In the genomic region with DNA sequence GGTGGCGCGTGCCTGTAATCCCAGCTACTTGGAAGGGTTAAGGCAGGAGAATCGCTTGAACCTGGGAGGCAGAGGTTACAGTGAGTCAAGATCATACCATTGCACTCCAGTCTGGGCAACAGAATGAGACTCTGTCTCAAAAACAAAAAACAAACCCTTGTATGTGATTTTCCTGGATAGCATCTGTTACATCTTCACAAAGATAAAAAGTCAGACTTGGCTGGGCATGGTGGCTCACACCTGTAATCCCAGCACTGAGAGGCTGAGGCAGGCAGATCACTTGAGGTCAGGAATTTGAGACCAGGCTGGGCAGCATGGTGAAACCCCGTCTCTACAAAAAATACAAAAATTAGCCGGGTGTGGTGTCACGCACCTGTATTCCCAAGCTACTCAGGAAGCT, we compare ENCODE assay signal across 8 cellular contexts. TPM values are rescaled to one million over a fixed set of nuclear protein-coding genes. Genes with fewer than 3 reads are reported as not detected.
DNase-seq lines count a peak whose midpoint lies in the region; ATAC-seq and TF ChIP-seq lines count a peak whose summit lies in the region.
"Not testable (repeated sequence)": the region's sequence is repeated elsewhere in the genome, so short reads cannot be mapped to it uniquely, and the experiment has no call there.
"Had no signal": no experiment of that assay in that cellular context is flagged by ENCODE, and none has a peak within 500 bp of the region (broad histone marks: within the 10 kb centered on the region; RNA-seq: fewer than 3 reads in every experiment).

No MANE protein-coding gene starts in this region.

- intact Hi-C loops in activated T-helper 1 cell treated with anti-CD3 and anti-CD28 coated beads, Interleukin-12 subunit alpha, Interleukin-12 subunit beta, Interleukin-2, Interleukin-4 antibody, amounts not matched to agents 30 ng/mL and 10 ng/mL and 1 ng/mL, durations not matched to agents 14 hours and 24 hours and 36 hours (cut with micrococcal nuclease): loop anchor here (5.0 to 10.0 kb wide), 5 partner anchors 383 to 1637 kb away; partner anchors contain the start of genes ANGPTL6, CDC37, CDKN2D and DNM2

- not testable (repeated sequence) for H2AFZ ChIP-seq in GM23338

- TF ChIP-seq CTCF in GM23338 (conservative IDR thresholded peaks at IDR 0.05; ENCODE audit: low read depth in 2 of 2); choroid plexus epithelial cell (conservative IDR thresholded peaks at IDR 0.05; ENCODE audit: low read depth, low read length); mesothelial cell of epicardium (IDR thresholded peaks at IDR 0.05; ENCODE audit: unreplicated experiment): not testable (repeated sequence)

- not testable (repeated sequence) for H3K4me3 ChIP-seq in GM23338; choroid plexus epithelial cell (ENCODE audit: low read depth, low read length)

- peaks cover 98% of the 10 kb centered on the region for H3K36me3 ChIP-seq in GM23338 (ENCODE audit: insufficient read depth)

- peaks cover 71% of the 10 kb centered on the region for H3F3A ChIP-seq in GM23338 (replicated peaks; ENCODE audit: low read depth)

- not testable (repeated sequence) for H3K9me2 ChIP-seq in GM23338 (ENCODE audit: insufficient read depth)

- not testable (repeated sequence) for H3K27me3 Mint-ChIP-seq in GM23338 (ENCODE audit: insufficient read depth, low read depth, poor library complexity); T-helper 1 cell treated with Interleukin-12 subunit alpha and Interleukin-12 subunit beta and Interleukin-4 antibody, amounts not matched to agents 30 μg/mL and 1 μg/mL, for 36 hours (ENCODE audit: low read depth); activated T-helper 1 cell treated with anti-CD3 and anti-CD28 coated beads, Interleukin-12 subunit alpha, Interleukin-12 subunit beta, Interleukin-2, Interleukin-4 antibody, amounts not matched to agents 30 ng/mL and 10 ng/mL and 1 ng/mL, durations not matched to agents 14 hours and 24 hours and 36 hours (ENCODE audit: insufficient read depth); immature natural killer cell (ENCODE audit: low read depth in 3 of 3); mesothelial cell of epicardium (ENCODE audit: low read depth); stimulated activated naive CD8-positive, alpha-beta T cell treated with anti-CD3 and anti-CD28 coated beads, Interleukin-15, Interleukin-2, amounts not matched to agents 100 ng/mL and 50 ng/mL, for 24 hours

- peaks cover 19% of the 10 kb centered on the region for H3K4me1 Mint-ChIP-seq in GM23338
- peaks cover 46% of the 10 kb centered on the region for H3K4me1 Mint-ChIP-seq in T-helper 1 cell treated with Interleukin-12 subunit alpha and Interleukin-12 subunit beta and Interleukin-4 antibody, amounts not matched to agents 30 μg/mL and 1 μg/mL, for 36 hours (ENCODE audit: low read depth)
- peaks cover 53% of the 10 kb centered on the region for H3K4me1 Mint-ChIP-seq in activated T-helper 1 cell treated with anti-CD3 and anti-CD28 coated beads, Interleukin-12 subunit alpha, Interleukin-12 subunit beta, Interleukin-2, Interleukin-4 antibody, amounts not matched to agents 30 ng/mL and 10 ng/mL and 1 ng/mL, durations not matched to agents 14 hours and 24 hours and 36 hours (ENCODE audit: low read depth)
- H3K4me1 Mint-ChIP-seq in immature natural killer cell: peaks cover 59 to 62% of the 10 kb centered on the region in 2 donors
- not testable (repeated sequence) for H3K4me1 Mint-ChIP-seq in mesothelial cell of epicardium
- H3K4me1 Mint-ChIP-seq in stimulated activated naive CD8-positive, alpha-beta T cell treated with anti-CD3 and anti-CD28 coated beads, Interleukin-15, Interleukin-2, amounts not matched to agents 100 ng/mL and 50 ng/mL, for 24 hours (ENCODE audit: low read depth): peaks cover 53% of the 10 kb centered on the region

- not testable (repeated sequence) for H3K27ac Mint-ChIP-seq in GM23338
- H3K27ac Mint-ChIP-seq in T-helper 1 cell treated with Interleukin-12 subunit alpha and Interleukin-12 subunit beta and Interleukin-4 antibody, amounts not matched to agents 30 μg/mL and 1 μg/mL, for 36 hours: peak overlapping the region; percentile 52
- peak overlapping the region; percentile 52 for H3K27ac Mint-ChIP-seq in activated T-helper 1 cell treated with anti-CD3 and anti-CD28 coated beads, Interleukin-12 subunit alpha, Interleukin-12 subunit beta, Interleukin-2, Interleukin-4 antibody, amounts not matched to agents 30 ng/mL and 10 ng/mL and 1 ng/mL, durations not matched to agents 14 hours and 24 hours and 36 hours
- peak overlapping the region; percentile 77 to 98 (median 96) for H3K27ac Mint-ChIP-seq in immature natural killer cell
- peak overlapping the region; percentile 25 for H3K27ac Mint-ChIP-seq in mesothelial cell of epicardium
- peak overlapping the region; percentile 31 for H3K27ac Mint-ChIP-seq in stimulated activated naive CD8-positive, alpha-beta T cell treated with anti-CD3 and anti-CD28 coated beads, Interleukin-15, Interleukin-2, amounts not matched to agents 100 ng/mL and 50 ng/mL, for 24 hours

- not testable (repeated sequence) for DNase-seq in GM23338 (ENCODE audit: low spot score); activated T-helper 1 cell treated with anti-CD3 and anti-CD28 coated beads, Interleukin-12 subunit alpha, Interleukin-12 subunit beta, Interleukin-2, Interleukin-4 antibody, amounts not matched to agents 30 ng/mL and 10 ng/mL and 1 ng/mL, durations not matched to agents 14 hours and 24 hours and 36 hours (ENCODE audit: low spot score); immature natural killer cell; mesothelial cell of epicardium (ENCODE audit: low spot score in 2 of 2, unreplicated experiment in 2 of 2)
- peak; percentile 29 for DNase-seq in choroid plexus epithelial cell (ENCODE audit: low read depth)

- not testable (repeated sequence) for ATAC-seq in GM23338

- peaks cover 99% of the 10 kb centered on the region for H3K79me2 ChIP-seq in GM23338 (replicated peaks; ENCODE audit: insufficient read depth)

- peaks cover 85% of the 10 kb centered on the region for H3K36me3 Mint-ChIP-seq in GM23338 (ENCODE audit: low read depth)
- H3K36me3 Mint-ChIP-seq in T-helper 1 cell treated with Interleukin-12 subunit alpha and Interleukin-12 subunit beta and Interleukin-4 antibody, amounts not matched to agents 30 μg/mL and 1 μg/mL, for 36 hours (ENCODE audit: low read depth): peaks cover 50% of the 10 kb centered on the region
- peaks cover 47% of the 10 kb centered on the region for H3K36me3 Mint-ChIP-seq in activated T-helper 1 cell treated with anti-CD3 and anti-CD28 coated beads, Interleukin-12 subunit alpha, Interleukin-12 subunit beta, Interleukin-2, Interleukin-4 antibody, amounts not matched to agents 30 ng/mL and 10 ng/mL and 1 ng/mL, durations not matched to agents 14 hours and 24 hours and 36 hours (ENCODE audit: low read depth)
- peaks cover 8 to 21% (median 9%) of the 10 kb centered on the region in 3 donors for H3K36me3 Mint-ChIP-seq in immature natural killer cell
- H3K36me3 Mint-ChIP-seq in mesothelial cell of epicardium: peaks cover 33% of the 10 kb centered on the region
- H3K36me3 Mint-ChIP-seq in stimulated activated naive CD8-positive, alpha-beta T cell treated with anti-CD3 and anti-CD28 coated beads, Interleukin-15, Interleukin-2, amounts not matched to agents 100 ng/mL and 50 ng/mL, for 24 hours (ENCODE audit: low read depth): peaks cover 58% of the 10 kb centered on the region

- H3K27ac ChIP-seq in GM23338 (ENCODE audit: low read depth): peak overlapping the region; percentile 81

- H3K4me3 Mint-ChIP-seq in GM23338; T-helper 1 cell treated with Interleukin-12 subunit alpha and Interleukin-12 subunit beta and Interleukin-4 antibody, amounts not matched to agents 30 μg/mL and 1 μg/mL, for 36 hours; activated T-helper 1 cell treated with anti-CD3 and anti-CD28 coated beads, Interleukin-12 subunit alpha, Interleukin-12 subunit beta, Interleukin-2, Interleukin-4 antibody, amounts not matched to agents 30 ng/mL and 10 ng/mL and 1 ng/mL, durations not matched to agents 14 hours and 24 hours and 36 hours; mesothelial cell of epicardium; stimulated activated naive CD8-positive, alpha-beta T cell treated with anti-CD3 and anti-CD28 coated beads, Interleukin-15, Interleukin-2, amounts not matched to agents 100 ng/mL and 50 ng/mL, for 24 hours: not testable (repeated sequence)
- H3K4me3 Mint-ChIP-seq in immature natural killer cell: peak overlapping the region in 2 of 5 donors; percentile 14 to 88

- peaks cover 87% of the 10 kb centered on the region for H4K20me1 ChIP-seq in GM23338 (replicated peaks; ENCODE audit: insufficient read depth)

- H3K9me3 Mint-ChIP-seq in GM23338; T-helper 1 cell treated with Interleukin-12 subunit alpha and Interleukin-12 subunit beta and Interleukin-4 antibody, amounts not matched to agents 30 μg/mL and 1 μg/mL, for 36 hours; activated T-helper 1 cell treated with anti-CD3 and anti-CD28 coated beads, Interleukin-12 subunit alpha, Interleukin-12 subunit beta, Interleukin-2, Interleukin-4 antibody, amounts not matched to agents 30 ng/mL and 10 ng/mL and 1 ng/mL, durations not matched to agents 14 hours and 24 hours and 36 hours; immature natural killer cell; mesothelial cell of epicardium; stimulated activated naive CD8-positive, alpha-beta T cell treated with anti-CD3 and anti-CD28 coated beads, Interleukin-15, Interleukin-2, amounts not matched to agents 100 ng/mL and 50 ng/mL, for 24 hours: not testable (repeated sequence)

- peaks cover 26% of the 10 kb centered on the region for H3K4me1 ChIP-seq in GM23338 (ENCODE audit: insufficient read depth)

- not testable (repeated sequence) for H3K27me3 ChIP-seq in GM23338 (ENCODE audit: insufficient read depth)

- not testable (repeated sequence) for H3K4me2 ChIP-seq in GM23338

RNA-seq across cellular contexts. Expression of gene LDLR, which starts 8.1 kb away (rescaled TPM):
- 160 and 180 TPM in 2 replicates for total RNA-seq in GM23338 (2014; rRNA removed; shearing (Covaris generic))
- polyA plus RNA-seq in GM23338 (2016; fragmentation: Nextera tagmentation; extraction: Ambion mirVana) (57.6 and 59.3 TPM in 2 replicates), immature natural killer cell (10 to 100 TPM; 10.8 to 28.1 (median 22.8) TPM)
- total RNA-seq in activated T-helper 1 cell treated with anti-CD3 and anti-CD28 coated beads, Interleukin-12 subunit alpha, Interleukin-12 subunit beta, Interleukin-2, Interleukin-4 antibody, amounts not matched to agents 30 ng/mL and 10 ng/mL and 1 ng/mL, durations not matched to agents 14 hours and 24 hours and 36 hours: 115 and 117 TPM in 2 replicates
- total RNA-seq in mesothelial cell of epicardium: 89.5 to 99.2 TPM (median 95.1 TPM) in 3 replicates

RNA-seq across cellular contexts. Expression of gene SPC24, which starts 58.2 kb away (rescaled TPM):
- total RNA-seq in GM23338 (2014; rRNA removed; shearing (Covaris generic)): 38.7 and 42.2 TPM in 2 replicates
- polyA plus RNA-seq in GM23338 (2016; fragmentation: Nextera tagmentation; extraction: Ambion mirVana) (40.6 and 41.8 TPM in 2 replicates), immature natural killer cell (under 1 TPM in 2 of 3 donors, not detected in 1; 0.08 to 0.96 TPM)
- 30.3 and 30.4 TPM in 2 replicates for total RNA-seq in activated T-helper 1 cell treated with anti-CD3 and anti-CD28 coated beads, Interleukin-12 subunit alpha, Interleukin-12 subunit beta, Interleukin-2, Interleukin-4 antibody, amounts not matched to agents 30 ng/mL and 10 ng/mL and 1 ng/mL, durations not matched to agents 14 hours and 24 hours and 36 hours
- total RNA-seq in mesothelial cell of epicardium: 16.3 to 22.0 TPM (median 20.6 TPM) in 3 replicates
- polyA plus RNA-seq: IgD-negative memory B cell had no signal
